17 cellular contexts compared by ENCODE assay signal in the genomic region with DNA sequence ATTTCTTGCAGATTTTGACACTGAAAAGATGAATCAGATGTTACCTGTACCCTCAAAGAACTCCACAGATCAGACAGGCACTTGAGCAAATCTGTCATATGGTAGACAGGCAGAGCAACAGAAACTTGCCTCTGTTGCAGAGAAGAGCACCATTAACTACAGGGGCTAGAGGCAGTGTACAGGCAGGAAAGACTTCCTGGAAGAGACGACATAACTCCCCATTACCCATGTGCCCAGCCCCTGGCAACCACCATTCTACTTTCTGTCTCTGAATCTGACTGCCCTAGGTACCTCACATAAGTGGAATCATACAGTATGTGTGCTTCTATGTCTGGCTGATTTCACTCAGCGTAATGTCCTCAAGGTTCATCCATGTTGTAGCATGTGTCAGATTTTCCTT. TPM values are rescaled to one million over a fixed set of nuclear protein-coding genes. Genes with fewer than 3 reads are reported as not detected.
DNase-seq lines count a peak whose midpoint lies in the region; ATAC-seq and TF ChIP-seq lines count a peak whose summit lies in the region.
"Had no signal": no experiment of that assay in that cellular context is flagged by ENCODE, and none has a peak within 500 bp of the region (broad histone marks: within the 10 kb centered on the region; RNA-seq: fewer than 3 reads in every experiment).

No MANE protein-coding gene starts in this region.

- peaks cover 51% of the 10 kb centered on the region for H3K4me1 ChIP-seq in psoas muscle
- H3K4me1 ChIP-seq in prostate gland (replicated peaks): no peaks in the 10 kb centered on the region
- H3K4me1 ChIP-seq: SJSA1 had no signal

- H3K36me3 Mint-ChIP-seq in activated T-cell treated with anti-CD3 and anti-CD28 coated beads, Interleukin-2, amount 50 U/mL, for 4 hours (ENCODE audit: insufficient read depth): peaks cover 1% of the 10 kb centered on the region
- H3K36me3 Mint-ChIP-seq in T-cell: peaks cover 6% of the 10 kb centered on the region
- H3K36me3 Mint-ChIP-seq in central memory CD8-positive, alpha-beta T cell (ENCODE audit: insufficient read depth): no peaks in the 10 kb centered on the region

- CTCF ChIA-PET in T-cell (lab: Charles Lee): no interaction called here

- H3K9me3 ChIP-seq in psoas muscle (no peaks in the 10 kb centered on the region), prostate gland (no peaks in the 10 kb centered on the region)

- H3K27me3 Mint-ChIP-seq in activated T-cell treated with anti-CD3 and anti-CD28 coated beads, Interleukin-2, amount 50 U/mL, for 4 hours (ENCODE audit: low read depth): no peaks in the 10 kb centered on the region
- no peaks in the 10 kb centered on the region for H3K27me3 Mint-ChIP-seq in T-cell
- H3K27me3 Mint-ChIP-seq in central memory CD8-positive, alpha-beta T cell: no peaks in the 10 kb centered on the region

- peak overlapping the region; percentile 55 to 74 for H3K27ac Mint-ChIP-seq in T-cell
- peak overlapping the region; percentile 92 for H3K27ac Mint-ChIP-seq in central memory CD8-positive, alpha-beta T cell (ENCODE audit: low read depth)

- H3K4me3 Mint-ChIP-seq in activated T-cell treated with anti-CD3 and anti-CD28 coated beads, Interleukin-2, amount 50 U/mL, for 4 hours: no peak overlapping the region
- peak overlapping the region in 1 of 3 donors; percentile 65 for H3K4me3 Mint-ChIP-seq in T-cell
- peak overlapping the region; percentile 52 for H3K4me3 Mint-ChIP-seq in central memory CD8-positive, alpha-beta T cell

- H3K36me3 ChIP-seq in psoas muscle (ENCODE audit: insufficient read depth in 1 of 2, low read depth in 1 of 2): no peaks in the 10 kb centered on the region
- no peaks in the 10 kb centered on the region for H3K36me3 ChIP-seq in prostate gland

- H3K27ac ChIP-seq in psoas muscle: peak overlapping the region; percentile 74
- H3K27ac ChIP-seq in prostate gland: no peak overlapping the region
- H3K27ac ChIP-seq: SJSA1, stomach had no signal

- H3K4me3 ChIP-seq in psoas muscle: no peak overlapping the region
- no peak overlapping the region for H3K4me3 ChIP-seq in prostate gland
- H3K4me3 ChIP-seq: SJSA1, stomach had no signal

- H3K9me3 Mint-ChIP-seq in activated T-cell treated with anti-CD3 and anti-CD28 coated beads, Interleukin-2, amount 50 U/mL, for 4 hours: no peaks in the 10 kb centered on the region
- H3K9me3 Mint-ChIP-seq in T-cell: no peaks in the 10 kb centered on the region
- H3K9me3 Mint-ChIP-seq in central memory CD8-positive, alpha-beta T cell: no peaks in the 10 kb centered on the region

- POLR2A ChIA-PET in T-cell (lab: Charles Lee): no interaction called here

- TF ChIP-seq POLR2A in prostate gland (IDR thresholded peaks at IDR 0.05): no peak

- peak; percentile 56 to 65 for ATAC-seq in activated T-cell treated with anti-CD3 and anti-CD28 coated beads, Interleukin-2, amount 50 U/mL, for 4 hours
- ATAC-seq in T-cell (replicated peaks in 1 of 4): peak; percentile 78 to 95 (median 93)
- peak; percentile 56 for ATAC-seq in central memory CD8-positive, alpha-beta T cell (replicated peaks; ENCODE audit: extremely low read depth, poor library complexity, severe bottlenecking)
- peak in 2 of 4 donors; percentile 5 to 6 for ATAC-seq in psoas muscle
- ATAC-seq in GM21526 (IDR thresholded peaks at IDR 0.05; ENCODE audit: low FRiP score, unreplicated experiment): no peak
- ATAC-seq: Panc1 had no signal

- peaks cover 18% of the 10 kb centered on the region for H3K4me1 Mint-ChIP-seq in activated T-cell treated with anti-CD3 and anti-CD28 coated beads, Interleukin-2, amount 50 U/mL, for 4 hours (ENCODE audit: low read depth)
- peaks cover 22 to 38% (median 25%) of the 10 kb centered on the region in 3 donors for H3K4me1 Mint-ChIP-seq in T-cell
- peaks cover 19% of the 10 kb centered on the region for H3K4me1 Mint-ChIP-seq in central memory CD8-positive, alpha-beta T cell

- TF ChIP-seq CTCF in psoas muscle (IDR thresholded peaks at IDR 0.05): no peak
- TF ChIP-seq CTCF in prostate gland (IDR thresholded peaks at IDR 0.05): no peak

- intact Hi-C loops in psoas muscle (cut with DNase I) (no loop called here), prostate gland (cut with DNase I) (no loop called here)

- H3K27me3 ChIP-seq in psoas muscle (ENCODE audit: insufficient read depth in 3 of 3, low read length in 2 of 3): no peaks in the 10 kb centered on the region
- H3K27me3 ChIP-seq in prostate gland (replicated peaks; ENCODE audit: insufficient read depth): no peaks in the 10 kb centered on the region
- H3K27me3 ChIP-seq: SJSA1, stomach had no signal

- no peak for DNase-seq in activated T-cell treated with anti-CD3 and anti-CD28 coated beads, Interleukin-2, amount 50 U/mL, for 4 hours
- no peak for DNase-seq in activated T-cell treated with anti-CD3 and anti-CD28 coated beads, Interleukin-2, amount 50 U/mL, for 1 hour
- peak in 2 of 34 experiments; percentile 4 to 5 for DNase-seq in T-cell
- no peak for DNase-seq in central memory CD8-positive, alpha-beta T cell (ENCODE audit: low spot score in 2 of 2)
- no peak for DNase-seq in psoas muscle
- no peak for DNase-seq in prostate gland (ENCODE audit: low spot score)
- no peak for DNase-seq in AG08396 (ENCODE audit: low spot score)
- DNase-seq: foreskin fibroblast, NCI-H1694, NCI-H2227 treated with DMSO at 0.1 percent for 48 hours, right cardiac atrium, stomach, T-helper 9 cell had no signal

- 54 to 68% (median 58%) methylated on average over 2 of the region's 2 CpGs for WGBS in psoas muscle, 3 donors
- WGBS in prostate gland: 75% methylated on average over 2 of the region's 2 CpGs

RNA-seq across cellular contexts. Expression of gene GFOD2, which starts 15.5 kb away (rescaled TPM):
- 10 to 100 TPM; 17.3 to 22.0 (median 20.2) TPM for total RNA-seq in activated T-cell treated with anti-CD3 and anti-CD28 coated beads, Interleukin-2, amount 50 U/mL, for 4 hours
- total RNA-seq in T-cell (10 to 100 TPM in 4 of 5 donors, 1 to 10 TPM in 1; 8.5 to 23.2 (median 16.7) TPM), psoas muscle (10 to 100 TPM in 1 of 4 donors, 1 to 10 TPM in 3; 8.0 to 11.3 (median 9.0) TPM), prostate gland (10 to 100 TPM; 16.0 to 27.4 TPM)
- polyA plus RNA-seq in psoas muscle: 10 to 100 TPM; 12.2 to 17.3 (median 17.0) TPM

RNA-seq across cellular contexts. Expression of gene C16orf86, which starts 37.0 kb away (rescaled TPM):
- under 1 TPM; 0.35 to 0.63 (median 0.46) TPM for total RNA-seq in activated T-cell treated with anti-CD3 and anti-CD28 coated beads, Interleukin-2, amount 50 U/mL, for 4 hours
- 1 to 10 TPM; 1.9 to 6.7 (median 5.4) TPM for total RNA-seq in T-cell
- total RNA-seq in psoas muscle: 1 to 10 TPM; 5.1 to 7.3 (median 5.9) TPM
- 1 to 10 TPM; 2.6 to 6.5 (median 4.5) TPM for polyA plus RNA-seq in psoas muscle
- total RNA-seq in prostate gland: 10 to 100 TPM in 1 of 2 donors, 1 to 10 TPM in 1; 10.0 to 18.3 TPM
- total RNA-seq: Daoy had no signal

RNA-seq across cellular contexts. Expression of gene ENKD1, which starts 37.1 kb away (rescaled TPM):
- total RNA-seq in activated T-cell treated with anti-CD3 and anti-CD28 coated beads, Interleukin-2, amount 50 U/mL, for 4 hours: 10 to 100 TPM; 13.9 to 16.7 (median 14.1) TPM
- 10 to 100 TPM in 3 of 5 donors, 1 to 10 TPM in 2; 4.2 to 12.1 (median 10.1) TPM for total RNA-seq in T-cell
- 1 to 10 TPM; 6.5 to 7.6 (median 7.1) TPM for total RNA-seq in psoas muscle
- 10 to 100 TPM; 17.5 to 20.7 (median 19.2) TPM for polyA plus RNA-seq in psoas muscle
- total RNA-seq in prostate gland: 10 to 100 TPM; 20.6 to 29.1 TPM

RNA-seq across cellular contexts. Expression of gene PARD6A, which starts 42.9 kb away (rescaled TPM):
- 10 to 100 TPM; 12.0 to 12.5 (median 12.5) TPM for total RNA-seq in activated T-cell treated with anti-CD3 and anti-CD28 coated beads, Interleukin-2, amount 50 U/mL, for 4 hours
- 10 to 100 TPM in 1 of 5 donors, 1 to 10 TPM in 4; 2.9 to 10.6 (median 7.6) TPM for total RNA-seq in T-cell
- 1 to 10 TPM; 4.9 to 6.8 (median 5.9) TPM for total RNA-seq in psoas muscle
- 10 to 100 TPM in 1 of 3 donors, 1 to 10 TPM in 2; 8.0 to 11.0 (median 9.9) TPM for polyA plus RNA-seq in psoas muscle
- total RNA-seq in prostate gland: 10 to 100 TPM in 1 of 2 donors, 1 to 10 TPM in 1; 3.4 to 13.7 TPM

RNA-seq across cellular contexts. Expression of gene ACD, which starts 43.6 kb away (rescaled TPM):
- total RNA-seq in activated T-cell treated with anti-CD3 and anti-CD28 coated beads, Interleukin-2, amount 50 U/mL, for 4 hours: 10 to 100 TPM; 87.5 to 89.7 (median 89.4) TPM
- total RNA-seq in T-cell: 10 to 100 TPM; 24.5 to 62.6 (median 53.6) TPM
- 10 to 100 TPM in 1 of 4 donors, 1 to 10 TPM in 3; 4.9 to 10.2 (median 7.4) TPM for total RNA-seq in psoas muscle
- polyA plus RNA-seq in psoas muscle: 10 to 100 TPM in 2 of 3 donors, 1 to 10 TPM in 1; 8.9 to 16.7 (median 12.6) TPM
- total RNA-seq in prostate gland: 10 to 100 TPM; 17.1 to 45.4 TPM
